In genomic region chr13:66794340-66795031, GRCh38 we compare ENCODE assay signal across 14 cellular contexts.
DNase-seq lines count a peak whose midpoint lies in the region; ATAC-seq, FAIRE-seq and TF ChIP-seq lines count a peak whose summit lies in the region.
"Had no signal": no experiment of that assay in that cellular context is flagged by ENCODE, and none has a peak within 500 bp of the region (broad histone marks: within the 10 kb centered on the region; RNA-seq: fewer than 3 reads in every experiment).

No MANE protein-coding gene starts in this region.

- H2AFZ ChIP-seq in H1 (ENCODE audit: low read length) = 0 out of 2 replicates have a peak overlapping the region, but pooled peaks have one; percentile 11

- H3K23ac ChIP-seq in H1 (ENCODE audit: insufficient read length) = no peak overlapping the region

- H3K23me2 ChIP-seq in H1 (ENCODE audit: low read depth, low read length) = no peaks in the 10 kb centered on the region

- H2AK5ac ChIP-seq in H1 (ENCODE audit: low read depth, low read length) = no peak overlapping the region

- H2BK20ac ChIP-seq in H1 (ENCODE audit: low read length) = no peak overlapping the region

- H3K4me2 ChIP-seq in H1 (ENCODE audit: insufficient read depth in 1 of 2, low read depth in 2 of 2, low read length in 2 of 2) = no peak overlapping the region

- TF ChIP-seq POLR2A in H1 (IDR thresholded peaks at IDR 0.05; ENCODE audit: control extremely low read depth in 1 of 2, low read depth in 2 of 2, low read length in 2 of 2) (no peak), gastrocnemius medialis (IDR thresholded peaks at IDR 0.05) (no peak)

- no peak overlapping the region for H3K4ac ChIP-seq in H1 (replicated peaks; ENCODE audit: insufficient read length, low read depth, low read length)

- no peak overlapping the region for H3K18ac ChIP-seq in H1 (ENCODE audit: extremely low read depth, low read length)

- no peak for TF ChIP-seq CTCF in HEK293 (tag by site-specific recombination; IDR thresholded peaks at IDR 0.05)
- no peak for TF ChIP-seq CTCF in H1 (IDR thresholded peaks at IDR 0.05; ENCODE audit: control extremely low read depth in 1 of 3, insufficient read depth in 1 of 3, low read depth in 1 of 3, low read length in 3 of 3)
- no peak for TF ChIP-seq CTCF in omental fat pad (IDR thresholded peaks at IDR 0.05)
- TF ChIP-seq CTCF in gastrocnemius medialis (IDR thresholded peaks at IDR 0.05 in 4 of 5, conservative IDR thresholded peaks at IDR 0.05 in 1 of 5) = no peak

- no peaks in the 10 kb centered on the region for H3K9me3 ChIP-seq in HEK293 (ENCODE audit: control insufficient read depth, insufficient read depth, low read depth, low read length)
- no peaks in the 10 kb centered on the region for H3K9me3 ChIP-seq in H1 (ENCODE audit: insufficient read depth in 2 of 2, low read depth in 1 of 2, low read length in 1 of 2)
- H3K9me3 ChIP-seq in gastrocnemius medialis = no peaks in the 10 kb centered on the region
- H3K9me3 ChIP-seq: Peyer's patch had no signal

- no peaks in the 10 kb centered on the region for H3K79me2 ChIP-seq in H1 (ENCODE audit: control insufficient read depth in 1 of 2, insufficient read depth in 2 of 2, low read length in 2 of 2)

- DNase-seq in NCI-H1105 (lab: John Stamatoyannopoulos, UW) (peak; percentile 22), H1 (ENCODE audit: low read depth in 1 of 2, low spot score in 2 of 2) (no peak), foreskin melanocyte (no peak), omental fat pad (ENCODE audit: low spot score) (no peak), gastrocnemius medialis (no peak)
- DNase-seq: activated T-cell treated with anti-CD3 and anti-CD28 coated beads, Interleukin-2, amount 50 U/mL, for 48 hours; left ventricle myocardium superior; NCI-H1930; Peyer's patch had no signal

- H3K27me3 ChIP-seq in H1 (replicated peaks in 1 of 4; ENCODE audit: control insufficient read depth in 3 of 4, extremely low read depth in 1 of 4, insufficient read depth in 3 of 4, low read length in 3 of 4) (no peaks in the 10 kb centered on the region), gastrocnemius medialis (no peaks in the 10 kb centered on the region)
- H3K27me3 ChIP-seq: Peyer's patch had no signal

- ATAC-seq in GM18870 (IDR thresholded peaks at IDR 0.05; ENCODE audit: unreplicated experiment) (peak; percentile 45), GM19455 (IDR thresholded peaks at IDR 0.05; ENCODE audit: unreplicated experiment) (no peak), omental fat pad (ENCODE audit: low FRiP score) (no peak), gastrocnemius medialis (no peak)
- ATAC-seq: left ventricle myocardium superior had no signal

- H3K79me1 ChIP-seq in H1 (ENCODE audit: low read depth, low read length) = no peaks in the 10 kb centered on the region

- H2BK12ac ChIP-seq in H1 (ENCODE audit: low read depth, low read length) = no peak overlapping the region

- H3K36me3 ChIP-seq in HEK293 (ENCODE audit: control insufficient read depth in 2 of 2, insufficient read depth in 1 of 2, low read length in 2 of 2) = no peaks in the 10 kb centered on the region
- no peaks in the 10 kb centered on the region for H3K36me3 ChIP-seq in H1 (ENCODE audit: control insufficient read depth in 2 of 4, insufficient read depth in 4 of 4, low read length in 3 of 4)
- no peaks in the 10 kb centered on the region for H3K36me3 ChIP-seq in gastrocnemius medialis
- H3K36me3 ChIP-seq: Peyer's patch had no signal

- WGBS in H1 (ENCODE audit: extremely low coverage in 1 of 2, insufficient coverage in 1 of 2, insufficient read length in 1 of 2, insufficient replicate concordance in 2 of 2, low coverage in 1 of 2, low lambda C conversion rate in 2 of 2, missing lambda C conversion rate in 1 of 2), 2 experiments = 90% methylated on average over 5 of the region's 5 CpGs; no CpG with 5 or more reads in 1 of the 2 experiments

- POLR2A ChIA-PET in HEK293 (lab: Yijun Ruan, JAX) = no interaction called here
- POLR2A ChIA-PET in H1 (lab: Charles Lee; ENCODE audit: partially characterized antibody) = no interaction called here

- in situ Hi-C loops in gastrocnemius medialis (cut with MboI; ENCODE audit: low sequenced_read_pairs in 4 of 4) = no loop called here

- H3K27ac ChIP-seq in HEK293 (ENCODE audit: extremely low read depth, low read depth, low read length) = no peak overlapping the region
- no peak overlapping the region for H3K27ac ChIP-seq in H1 (ENCODE audit: low read depth, low read length)
- no peak overlapping the region for H3K27ac ChIP-seq in gastrocnemius medialis
- H3K27ac ChIP-seq: Peyer's patch, VCaP had no signal

- H3K4me3 ChIP-seq in HEK293 (ENCODE audit: low read depth, low read length) (no peak overlapping the region), H1 (ENCODE audit: extremely low read depth in 1 of 4, insufficient read depth in 2 of 4, low read depth in 3 of 4, low read length in 4 of 4) (no peak overlapping the region), gastrocnemius medialis (no peak overlapping the region)
- H3K4me3 ChIP-seq: Peyer's patch had no signal

- no peaks in the 10 kb centered on the region for H4K20me1 ChIP-seq in H1 (replicated peaks in 1 of 2; ENCODE audit: control insufficient read depth in 1 of 2, insufficient read depth in 2 of 2, low read length in 2 of 2)

- no peak for TF ChIP-seq EP300 in H1 (IDR thresholded peaks at IDR 0.05; ENCODE audit: borderline replicate concordance in 1 of 2, low read depth in 2 of 2, low read length in 2 of 2)

- H2BK120ac ChIP-seq in H1 (replicated peaks; ENCODE audit: low read depth, low read length) = no peak overlapping the region

- no peak overlapping the region for H2BK5ac ChIP-seq in H1 (ENCODE audit: low read depth, low read length)

- no peak overlapping the region for H3K9ac ChIP-seq in H1 (replicated peaks in 1 of 4; ENCODE audit: extremely low read depth in 1 of 4, low read depth in 3 of 4, low read length in 3 of 4)

- no peak for TF ChIP-seq RAD21 in H1 (IDR thresholded peaks at IDR 0.05 in 1 of 2, conservative IDR thresholded peaks at IDR 0.05 in 1 of 2; ENCODE audit: low read depth in 2 of 2, low read length in 2 of 2)

- no peak overlapping the region for H4K8ac ChIP-seq in H1 (ENCODE audit: extremely low read depth, insufficient read depth, low read length)

- no peak for FAIRE-seq in H1 (lab: Jason Lieb, UNC)
- FAIRE-seq: astrocyte had no signal

- no peak overlapping the region for H2BK15ac ChIP-seq in H1 (ENCODE audit: low read length)

- H3K56ac ChIP-seq in H1 (replicated peaks; ENCODE audit: insufficient read length, low read depth, low read length) = no peak overlapping the region

- CTCF ChIA-PET in HEK293 (lab: Yijun Ruan, JAX) = no interaction called here
- CTCF ChIA-PET in H1 (lab: Charles Lee; ENCODE audit: partially characterized antibody) = no interaction called here

- H4K5ac ChIP-seq in H1 (ENCODE audit: insufficient read length, low read depth, low read length) = no peak overlapping the region

- H3K14ac ChIP-seq in H1 (ENCODE audit: insufficient read length) = no peak overlapping the region

- no peak overlapping the region for H4K91ac ChIP-seq in H1 (replicated peaks; ENCODE audit: insufficient read length, low read length)

- intact Hi-C loops in gastrocnemius medialis (cut with DNase I; ENCODE audit: low total_unique reads) = no loop called here

- H3K4me1 ChIP-seq in HEK293 (ENCODE audit: control insufficient read depth, insufficient read depth, low read length) (no peaks in the 10 kb centered on the region), H1 (replicated peaks in 1 of 4; ENCODE audit: control insufficient read depth in 3 of 4, insufficient read depth in 4 of 4, low read length in 3 of 4) (no peaks in the 10 kb centered on the region), gastrocnemius medialis (no peaks in the 10 kb centered on the region)
- H3K4me1 ChIP-seq: Peyer's patch had no signal

TF ChIP-seq in HEK293, 187 proteins besides CTCF, POLR2A, EP300 and RAD21 (continues in another document):
- TF ChIP-seq ZNF311 (tag by site-specific recombination; IDR thresholded peaks at IDR 0.05; ENCODE audit: borderline replicate concordance) = no peak
- TF ChIP-seq KLF1 (tag by site-specific recombination; IDR thresholded peaks at IDR 0.05) = no peak
- TF ChIP-seq ZNF664 (tag by site-specific recombination; IDR thresholded peaks at IDR 0.05) = no peak
- TF ChIP-seq ZSCAN4 (tag by site-specific recombination; IDR thresholded peaks at IDR 0.05) = peak; percentile 47; the same call in 1 of the 2 replicates

TF ChIP-seq in H1, 55 proteins besides CTCF, POLR2A, EP300 and RAD21:
- TF ChIP-seq EGR1 (IDR thresholded peaks at IDR 0.05; ENCODE audit: borderline replicate concordance, low read depth, low read length) (no peak), TBP (IDR thresholded peaks at IDR 0.05; ENCODE audit: low read depth, low read length) (no peak), JUND (IDR thresholded peaks at IDR 0.05; ENCODE audit: low read length) (no peak), TEAD4 (IDR thresholded peaks at IDR 0.05; ENCODE audit: low read depth, low read length) (no peak), RFX5 (IDR thresholded peaks at IDR 0.05; ENCODE audit: borderline replicate concordance, low read depth, low read length) (no peak), SP4 (IDR thresholded peaks at IDR 0.05; ENCODE audit: low read length) (no peak), CREB1 (IDR thresholded peaks at IDR 0.05) (no peak), BRCA1 (IDR thresholded peaks at IDR 0.05; ENCODE audit: low read depth, low read length) (no peak), RNF2 (IDR thresholded peaks at IDR 0.05; ENCODE audit: borderline replicate concordance, low read depth, low read length, missing control alignments, poor library complexity, severe bottlenecking) (no peak), BACH1 (IDR thresholded peaks at IDR 0.05; ENCODE audit: low read length) (no peak), CEBPB (IDR thresholded peaks at IDR 0.05; ENCODE audit: low read depth, low read length) (no peak), CBX5 (IDR thresholded peaks at IDR 0.05; ENCODE audit: low read depth, low read length) (no peak), MAFK (IDR thresholded peaks at IDR 0.05; ENCODE audit: low read depth, low read length) (no peak), RBBP5 (IDR thresholded peaks at IDR 0.05; ENCODE audit: borderline replicate concordance, low read depth, low read length) (no peak), POU5F1 (IDR thresholded peaks at IDR 0.05; ENCODE audit: low read depth, low read length) (no peak), CHD1 (IDR thresholded peaks at IDR 0.05; ENCODE audit: low read depth, low read length) (no peak), SIRT6 (IDR thresholded peaks at IDR 0.05; ENCODE audit: low read length) (no peak), BCL11A (IDR thresholded peaks at IDR 0.05; ENCODE audit: low read depth in 2 of 2, low read length in 2 of 2) (no peak)
